In genomic region chr4:55906999-55907398, GRCh38 we compare ENCODE assay signal across 13 cellular contexts. TPM values are rescaled to one million over a fixed set of nuclear protein-coding genes. Genes with fewer than 3 reads are reported as not detected.
DNase-seq lines count a peak whose midpoint lies in the region; ATAC-seq, FAIRE-seq and TF ChIP-seq lines count a peak whose summit lies in the region.
"Had no signal": no experiment of that assay in that cellular context is flagged by ENCODE, and none has a peak within 500 bp of the region (broad histone marks: within the 10 kb centered on the region; RNA-seq: fewer than 3 reads in every experiment).

No MANE protein-coding gene starts in this region.

- peak overlapping the region; percentile 47 to 74 for H3K27ac Mint-ChIP-seq in activated naive CD4-positive, alpha-beta T cell treated with anti-CD3 and anti-CD28 coated beads, Interleukin-2, amount 50 U/mL, for 72 hours
- H3K27ac Mint-ChIP-seq in stimulated activated naive CD8-positive, alpha-beta T cell treated with anti-CD3 and anti-CD28 coated beads, Interleukin-15, Interleukin-2, amounts not matched to agents 100 ng/mL and 50 ng/mL, for 24 hours, result peak overlapping the region; percentile 76

- H3K9me3 Mint-ChIP-seq in activated naive CD4-positive, alpha-beta T cell treated with anti-CD3 and anti-CD28 coated beads, Interleukin-2, amount 50 U/mL, for 72 hours, result peaks cover 0 to 5% of the 10 kb centered on the region in 2 donors
- no peaks in the 10 kb centered on the region for H3K9me3 Mint-ChIP-seq in stimulated activated naive CD8-positive, alpha-beta T cell treated with anti-CD3 and anti-CD28 coated beads, Interleukin-15, Interleukin-2, amounts not matched to agents 100 ng/mL and 50 ng/mL, for 24 hours

- no peak for FAIRE-seq in bronchial epithelial cell (lab: Jason Lieb, UNC)
- FAIRE-seq: HTR-8/SVneo had no signal

- no peak overlapping the region for H3K4me2 ChIP-seq in smooth muscle cell

- DNase-seq in activated naive CD4-positive, alpha-beta T cell treated with anti-CD3 and anti-CD28 coated beads, Interleukin-2, amount 50 U/mL, for 72 hours (ENCODE audit: low spot score in 2 of 2), result no peak
- DNase-seq in activated naive CD4-positive, alpha-beta T cell treated with Interleukin-2 at 50 U/mL for 16 hours, result no peak
- DNase-seq in NCI-H226, result peak; percentile 24
- DNase-seq in bronchial epithelial cell (ENCODE audit: low read depth), result peak; percentile 87
- DNase-seq in lower lobe of right lung, result no peak
- DNase-seq in smooth muscle cell (lab: John Stamatoyannopoulos, UW; ENCODE audit: unreplicated experiment), result no peak
- DNase-seq: NCI-H1694 treated with DMSO at 0.1 percent for 48 hours, NCI-H774, right cardiac atrium had no signal

- no peaks in the 10 kb centered on the region for H3F3A ChIP-seq in smooth muscle cell (ENCODE audit: low read depth)

- H3K9me3 ChIP-seq in lower lobe of right lung, result no peaks in the 10 kb centered on the region
- H3K9me3 ChIP-seq in smooth muscle cell (replicated peaks; ENCODE audit: low read depth), result no peaks in the 10 kb centered on the region

- no peak for TF ChIP-seq CTCF in bronchial epithelial cell (IDR thresholded peaks at IDR 0.05; ENCODE audit: insufficient read depth, low read length, severe bottlenecking)
- TF ChIP-seq CTCF in lower lobe of right lung (IDR thresholded peaks at IDR 0.05), result no peak
- no peak for TF ChIP-seq CTCF in smooth muscle cell (IDR thresholded peaks at IDR 0.05; ENCODE audit: borderline replicate concordance, insufficient read depth, poor library complexity, severe bottlenecking)

- H3K27me3 ChIP-seq in bronchial epithelial cell (ENCODE audit: control insufficient read depth, insufficient read depth, low read length), result no peaks in the 10 kb centered on the region
- no peaks in the 10 kb centered on the region for H3K27me3 ChIP-seq in lower lobe of right lung (ENCODE audit: low read depth)
- H3K27me3 ChIP-seq in smooth muscle cell (ENCODE audit: low read depth), result no peaks in the 10 kb centered on the region

- no peaks in the 10 kb centered on the region for H3K79me2 ChIP-seq in smooth muscle cell (ENCODE audit: low read depth)

- peak; percentile 92 to 94 for ATAC-seq in activated naive CD4-positive, alpha-beta T cell treated with anti-CD3 and anti-CD28 coated beads, Interleukin-2, amount 50 U/mL, for 72 hours
- ATAC-seq in lower lobe of right lung (no peak), HG02571 (IDR thresholded peaks at IDR 0.05; ENCODE audit: unreplicated experiment) (no peak)
- ATAC-seq: right cardiac atrium had no signal

- WGBS in smooth muscle cell (ENCODE audit: low lambda C conversion rate), result 74% methylated on average over 3 of the region's 3 CpGs

- no peaks in the 10 kb centered on the region for H4K20me1 ChIP-seq in smooth muscle cell (ENCODE audit: low read depth)

- H3K4me3 Mint-ChIP-seq in stimulated activated naive CD8-positive, alpha-beta T cell treated with anti-CD3 and anti-CD28 coated beads, Interleukin-15, Interleukin-2, amounts not matched to agents 100 ng/mL and 50 ng/mL, for 24 hours, result peak overlapping the region; percentile 17

- peaks cover 32% of the 10 kb centered on the region for H3K4me1 Mint-ChIP-seq in stimulated activated naive CD8-positive, alpha-beta T cell treated with anti-CD3 and anti-CD28 coated beads, Interleukin-15, Interleukin-2, amounts not matched to agents 100 ng/mL and 50 ng/mL, for 24 hours (ENCODE audit: low read depth)

- H2AFZ ChIP-seq in smooth muscle cell (ENCODE audit: low read depth), result no peak overlapping the region

- H3K36me3 Mint-ChIP-seq in activated naive CD4-positive, alpha-beta T cell treated with anti-CD3 and anti-CD28 coated beads, Interleukin-2, amount 50 U/mL, for 72 hours, result peaks cover 0 to 12% of the 10 kb centered on the region in 2 donors
- peaks cover 30% of the 10 kb centered on the region for H3K36me3 Mint-ChIP-seq in stimulated activated naive CD8-positive, alpha-beta T cell treated with anti-CD3 and anti-CD28 coated beads, Interleukin-15, Interleukin-2, amounts not matched to agents 100 ng/mL and 50 ng/mL, for 24 hours (ENCODE audit: low read depth)

- H3K36me3 ChIP-seq in bronchial epithelial cell (ENCODE audit: control insufficient read depth, insufficient read depth, low read length), result no peaks in the 10 kb centered on the region
- H3K36me3 ChIP-seq in lower lobe of right lung, result peaks cover 23% of the 10 kb centered on the region
- no peaks in the 10 kb centered on the region for H3K36me3 ChIP-seq in smooth muscle cell (ENCODE audit: low read depth)

- H3K27ac ChIP-seq in lower lobe of right lung (no peak overlapping the region), smooth muscle cell (ENCODE audit: low read depth) (no peak overlapping the region)
- H3K27ac ChIP-seq: SK-N-MC had no signal

- intact Hi-C loops in lower lobe of right lung (cut with DNase I), result no loop called here

- no peaks in the 10 kb centered on the region for H3K27me3 Mint-ChIP-seq in stimulated activated naive CD8-positive, alpha-beta T cell treated with anti-CD3 and anti-CD28 coated beads, Interleukin-15, Interleukin-2, amounts not matched to agents 100 ng/mL and 50 ng/mL, for 24 hours

- no peaks in the 10 kb centered on the region for H3K4me1 ChIP-seq in lower lobe of right lung
- no peaks in the 10 kb centered on the region for H3K4me1 ChIP-seq in smooth muscle cell (ENCODE audit: low read depth)

- H3K9ac ChIP-seq in smooth muscle cell (ENCODE audit: low read depth), result no peak overlapping the region

- H3K4me3 ChIP-seq in bronchial epithelial cell (ENCODE audit: low read depth, low read length), result no peak overlapping the region
- no peak overlapping the region for H3K4me3 ChIP-seq in lower lobe of right lung
- no peak overlapping the region for H3K4me3 ChIP-seq in smooth muscle cell
- H3K4me3 ChIP-seq: SK-N-MC had no signal

RNA-seq across cellular contexts. Expression of gene CEP135, which starts 41.7 kb away (rescaled TPM):
- 10 to 100 TPM; 15.9 to 17.3 TPM for total RNA-seq in activated naive CD4-positive, alpha-beta T cell treated with anti-CD3 and anti-CD28 coated beads, Interleukin-2, amount 50 U/mL, for 72 hours
- 3.7 and 4.1 TPM in 2 replicates for total RNA-seq in bronchial epithelial cell
- total RNA-seq in lower lobe of right lung, result 8.2 TPM
- 11.4 and 28.9 TPM in 2 replicates for total RNA-seq in smooth muscle cell
- polyA plus RNA-seq in smooth muscle cell, result 3.1 and 4.5 TPM in 2 replicates

RNA-seq across cellular contexts. Expression of gene EXOC1, which starts 53.6 kb away (rescaled TPM):
- 10 to 100 TPM; 29.3 to 31.8 TPM for total RNA-seq in activated naive CD4-positive, alpha-beta T cell treated with anti-CD3 and anti-CD28 coated beads, Interleukin-2, amount 50 U/mL, for 72 hours
- total RNA-seq in bronchial epithelial cell (36.9 and 47.2 TPM in 2 replicates), lower lobe of right lung (35.9 TPM), smooth muscle cell (34.2 and 44.6 TPM in 2 replicates)
- polyA plus RNA-seq in smooth muscle cell, result 18.5 and 20.2 TPM in 2 replicates

Comparison
In these comparisons a context has a peak if more than half of its experiments do, and no peak if none do; other contexts are left out.
1. ATAC-seq: peak in activated naive CD4-positive, alpha-beta T cell treated with anti-CD3 and anti-CD28 coated beads, Interleukin-2, amount 50 U/mL, for 72 hours (2 of 2); none in lower lobe of right lung (0 of 2) and HG02571 (single experiment).
2. DNase-seq: peak in NCI-H226 (single experiment) and bronchial epithelial cell (single experiment); none in activated naive CD4-positive, alpha-beta T cell treated with anti-CD3 and anti-CD28 coated beads, Interleukin-2, amount 50 U/mL, for 72 hours (0 of 2), activated naive CD4-positive, alpha-beta T cell treated with Interleukin-2 at 50 U/mL for 16 hours (single experiment), lower lobe of right lung (single experiment) and smooth muscle cell (single experiment).